8 cellular contexts compared by ENCODE assay signal in the genomic region with DNA sequence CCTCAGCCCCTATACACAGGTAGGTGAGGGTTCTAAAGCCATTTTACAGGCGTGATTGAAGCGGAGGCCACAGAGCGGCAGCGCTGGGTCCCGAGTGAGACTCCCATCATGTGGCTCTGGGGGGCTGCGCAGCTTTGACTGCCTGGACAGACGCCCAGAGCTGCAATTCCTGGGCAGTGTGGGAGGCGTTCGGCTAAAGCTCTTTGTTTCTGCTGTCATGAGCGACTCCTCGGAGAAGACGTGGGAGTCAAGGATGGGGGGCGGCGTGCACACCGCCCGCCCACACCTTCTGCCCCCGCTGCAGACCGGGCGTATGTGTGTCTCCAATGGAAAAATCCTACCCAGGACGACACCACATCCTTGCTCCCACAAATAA. TPM values are rescaled to one million over a fixed set of nuclear protein-coding genes. Genes with fewer than 3 reads are reported as not detected.
DNase-seq lines count a peak whose midpoint lies in the region; ATAC-seq, FAIRE-seq and TF ChIP-seq lines count a peak whose summit lies in the region.

No MANE protein-coding gene starts in this region.

- intact Hi-C loops in activated CD4-positive, alpha-beta T cell treated with anti-CD3 and anti-CD28 coated beads for 36 hours (cut with DNase I, micrococcal nuclease): loop anchor here (2.0 to 10.0 kb wide), 3 partner anchors 66 to 1486 kb away; no protein-coding TSS in a partner anchor
- intact Hi-C loops in ascending aorta (cut with DNase I): loop anchor here (2.0 to 5.0 kb wide), 8 partner anchors 14 to 462 kb away; a partner anchor contains a TSS

- H3K9me3 ChIP-seq in ascending aorta: no peaks in the 10 kb centered on the region

- peak overlapping the region; percentile 76 for H3K4me3 Mint-ChIP-seq in activated CD4-positive, alpha-beta T cell treated with anti-CD3 and anti-CD28 coated beads for 36 hours
- H3K4me3 Mint-ChIP-seq in stimulated activated memory B cell treated with anti-CD40 and anti-IgM and Interleukin-4, amounts not matched to agents 10 μg/mL and 1 μg/mL and 100 μg/mL, for 72 hours: peak overlapping the region; percentile 93

- no peaks in the 10 kb centered on the region for H3K9me3 Mint-ChIP-seq in activated CD4-positive, alpha-beta T cell treated with anti-CD3 and anti-CD28 coated beads for 36 hours (ENCODE audit: low read depth)
- H3K9me3 Mint-ChIP-seq in stimulated activated memory B cell treated with anti-CD40 and anti-IgM and Interleukin-4, amounts not matched to agents 10 μg/mL and 1 μg/mL and 100 μg/mL, for 72 hours: no peaks in the 10 kb centered on the region

- ATAC-seq in activated CD4-positive, alpha-beta T cell treated with anti-CD3 and anti-CD28 coated beads for 36 hours: no peak
- ATAC-seq in stimulated activated memory B cell treated with anti-CD40 and anti-IgM and Interleukin-4, amounts not matched to agents 10 μg/mL and 1 μg/mL and 100 μg/mL, for 72 hours: no peak
- no peak for ATAC-seq in HG03565 (IDR thresholded peaks at IDR 0.05; ENCODE audit: unreplicated experiment)

- H3K27ac ChIP-seq in ascending aorta: peak overlapping the region; percentile 82 to 93

- H3K4me3 ChIP-seq in ascending aorta: peak overlapping the region; percentile 83

- FAIRE-seq in GM12891 (lab: Jason Lieb, UNC): no peak

- H3K36me3 ChIP-seq in ascending aorta: peaks cover 0 to 12% of the 10 kb centered on the region in 2 donors

- peaks cover 23% of the 10 kb centered on the region for H3K36me3 Mint-ChIP-seq in activated CD4-positive, alpha-beta T cell treated with anti-CD3 and anti-CD28 coated beads for 36 hours (ENCODE audit: low read depth)
- peaks cover 6% of the 10 kb centered on the region for H3K36me3 Mint-ChIP-seq in stimulated activated memory B cell treated with anti-CD40 and anti-IgM and Interleukin-4, amounts not matched to agents 10 μg/mL and 1 μg/mL and 100 μg/mL, for 72 hours

- H3K27ac Mint-ChIP-seq in activated CD4-positive, alpha-beta T cell treated with anti-CD3 and anti-CD28 coated beads for 36 hours: peak overlapping the region; percentile 80
- peak overlapping the region; percentile 92 for H3K27ac Mint-ChIP-seq in stimulated activated memory B cell treated with anti-CD40 and anti-IgM and Interleukin-4, amounts not matched to agents 10 μg/mL and 1 μg/mL and 100 μg/mL, for 72 hours

- H3K4me1 ChIP-seq in ascending aorta: peaks cover 8 to 30% of the 10 kb centered on the region in 2 donors

- H3K4me1 Mint-ChIP-seq in activated CD4-positive, alpha-beta T cell treated with anti-CD3 and anti-CD28 coated beads for 36 hours: peaks cover 65% of the 10 kb centered on the region
- H3K4me1 Mint-ChIP-seq in stimulated activated memory B cell treated with anti-CD40 and anti-IgM and Interleukin-4, amounts not matched to agents 10 μg/mL and 1 μg/mL and 100 μg/mL, for 72 hours: peaks cover 56% of the 10 kb centered on the region

- no peak for TF ChIP-seq CTCF in ascending aorta (IDR thresholded peaks at IDR 0.05)

- POLR2A ChIA-PET in activated CD4-positive, alpha-beta T cell treated with anti-CD3 and anti-CD28 coated beads for 36 hours (lab: Charles Lee): interaction anchor here (0.7 to 4.2 kb wide), 5 partner anchors 10 to 192 kb away, joined by 3 to 43 read pairs (median 4); a partner anchor contains a TSS

- peaks cover 10% of the 10 kb centered on the region for H3K27me3 Mint-ChIP-seq in activated CD4-positive, alpha-beta T cell treated with anti-CD3 and anti-CD28 coated beads for 36 hours
- H3K27me3 Mint-ChIP-seq in stimulated activated memory B cell treated with anti-CD40 and anti-IgM and Interleukin-4, amounts not matched to agents 10 μg/mL and 1 μg/mL and 100 μg/mL, for 72 hours: no peaks in the 10 kb centered on the region

- no peaks in the 10 kb centered on the region for H3K27me3 ChIP-seq in ascending aorta

- DNase-seq in activated CD4-positive, alpha-beta T cell treated with anti-CD3 and anti-CD28 coated beads for 36 hours: peak; percentile 39
- DNase-seq in activated CD4-positive, alpha-beta T cell treated with anti-CD3 and anti-CD28 coated beads for 48 hours: no peak
- DNase-seq in ascending aorta (ENCODE audit: low spot score in 2 of 2): peak in 1 of 2 donors; percentile 72
- peak; percentile 35 for DNase-seq in iPS-NIHi7 (ENCODE audit: extremely low spot score)
- no peak for DNase-seq in amniotic stem cell (lab: John Stamatoyannopoulos, UW)
- DNase-seq in GM12891 (ENCODE audit: insufficient read length, low spot score): no peak

- CTCF ChIA-PET in activated CD4-positive, alpha-beta T cell treated with anti-CD3 and anti-CD28 coated beads for 36 hours (lab: Charles Lee): interaction anchor here (0.6 to 2.1 kb wide), 7 partner anchors 9 to 717 kb away, joined by 3 to 16 read pairs (median 3); no protein-coding TSS in a partner anchor

- TF ChIP-seq POLR2A in GM12891 (IDR thresholded peaks at IDR 0.05; ENCODE audit: low read depth, low read length): no peak

TF ChIP-seq in GM12891, 5 proteins besides CTCF, POLR2A, EP300 and RAD21:
- TF ChIP-seq TAF1 (IDR thresholded peaks at IDR 0.05; ENCODE audit: low read depth, low read length) (no peak), POU2F2 (IDR thresholded peaks at IDR 0.05; ENCODE audit: low read depth, low read length) (no peak), SPI1 (IDR thresholded peaks at IDR 0.05; ENCODE audit: low read depth, low read length) (no peak), POLR2AphosphoS5 (IDR thresholded peaks at IDR 0.05; ENCODE audit: low read depth, low read length) (no peak), PAX5 (IDR thresholded peaks at IDR 0.05; ENCODE audit: insufficient read depth, low read length, severe bottlenecking) (no peak)

RNA-seq across cellular contexts. Expression of a gene that starts 0.9 kb away (rescaled TPM):
- 100 to 1,000 TPM in 1 of 2 experiments, 10 to 100 TPM in 1; 89.6 to 108 TPM for total RNA-seq in activated CD4-positive, alpha-beta T cell treated with anti-CD3 and anti-CD28 coated beads for 36 hours
- total RNA-seq in ascending aorta: 116 TPM
- 35.5 TPM for polyA plus RNA-seq in GM12891 (2012; ENCODE audit: low read depth, missing spikeins)

Comparison
In these comparisons a context has a peak if more than half of its experiments do, and no peak if none do; other contexts are left out.
1. DNase-seq: peak in activated CD4-positive, alpha-beta T cell treated with anti-CD3 and anti-CD28 coated beads for 36 hours (single experiment) and iPS-NIHi7 (single experiment); none in activated CD4-positive, alpha-beta T cell treated with anti-CD3 and anti-CD28 coated beads for 48 hours (single experiment), amniotic stem cell (single experiment) and GM12891 (single experiment).